ENCODE assay signal across 10 cellular contexts in genomic region chr1:54774820-54775498, GRCh38. TPM values are rescaled to one million over a fixed set of nuclear protein-coding genes. Genes with fewer than 3 reads are reported as not detected.
A peak's percentile ranks its signal among the peaks of the same experiment; 100 is the strongest.
DNase-seq lines count a peak whose midpoint lies in the region; ATAC-seq and TF ChIP-seq lines count a peak whose summit lies in the region.
"Had no signal": no experiment of that assay in that cellular context is flagged by ENCODE, and none has a peak within 500 bp of the region (broad histone marks: within the 10 kb centered on the region; RNA-seq: fewer than 3 reads in every experiment).

No MANE protein-coding gene starts in this region.

- H3K4me3 ChIP-seq in iPS-15b (ENCODE audit: low read depth, low read length) (peak overlapping the region; percentile 23), smooth muscle cell (no peak overlapping the region)
- H3K4me3 ChIP-seq: SK-N-MC had no signal

- H3K9me3 ChIP-seq in iPS-15b (ENCODE audit: control insufficient read depth, insufficient read depth, low read length) (no peaks in the 10 kb centered on the region), smooth muscle cell (replicated peaks; ENCODE audit: low read depth) (no peaks in the 10 kb centered on the region)

- no peaks in the 10 kb centered on the region for H4K20me1 ChIP-seq in smooth muscle cell (ENCODE audit: low read depth)

- H2AFZ ChIP-seq in smooth muscle cell (ENCODE audit: low read depth), result no peak overlapping the region

- no peak overlapping the region for H3K4me2 ChIP-seq in smooth muscle cell

- H3K9ac ChIP-seq in iPS-15b (ENCODE audit: low read depth, low read length), result no peak overlapping the region
- H3K9ac ChIP-seq in smooth muscle cell (ENCODE audit: low read depth), result no peak overlapping the region

- H3K79me2 ChIP-seq in smooth muscle cell (ENCODE audit: low read depth), result no peaks in the 10 kb centered on the region

- peak; percentile 90 for DNase-seq in DMS53 (lab: John Stamatoyannopoulos, UW)
- peak; percentile 30 for DNase-seq in HuH-7.5 (ENCODE audit: low spot score)
- peak; percentile 46 for DNase-seq in SK-MEL-5 (ENCODE audit: low read depth, low spot score)
- no peak for DNase-seq in smooth muscle cell (lab: John Stamatoyannopoulos, UW; ENCODE audit: unreplicated experiment)
- no peak for DNase-seq in globus pallidus (ENCODE audit: low spot score)
- DNase-seq: GOT3 had no signal

- WGBS in smooth muscle cell (ENCODE audit: low lambda C conversion rate), result 59% methylated on average over 14 of the region's 15 CpGs

- no peak for TF ChIP-seq CTCF in smooth muscle cell (IDR thresholded peaks at IDR 0.05; ENCODE audit: borderline replicate concordance, insufficient read depth, poor library complexity, severe bottlenecking)

- in situ Hi-C loops in SK-MEL-5 (cut with HindIII; ENCODE audit: low pct_unique_long_range_greater_than_20kb, low sequenced_read_pairs), result no loop called here

- no peaks in the 10 kb centered on the region for H3F3A ChIP-seq in smooth muscle cell (ENCODE audit: low read depth)

- H3K36me3 ChIP-seq in iPS-15b (ENCODE audit: control insufficient read depth, insufficient read depth, low read length) (no peaks in the 10 kb centered on the region), smooth muscle cell (ENCODE audit: low read depth) (no peaks in the 10 kb centered on the region)

- H3K27ac ChIP-seq in smooth muscle cell (ENCODE audit: low read depth), result no peak overlapping the region
- H3K27ac ChIP-seq: SK-N-MC had no signal

- H3K4me1 ChIP-seq in iPS-15b (ENCODE audit: control insufficient read depth, insufficient read depth, low read length) (no peaks in the 10 kb centered on the region), smooth muscle cell (ENCODE audit: low read depth) (no peaks in the 10 kb centered on the region)

- peaks cover 11% of the 10 kb centered on the region for H3K27me3 ChIP-seq in iPS-15b (ENCODE audit: control insufficient read depth, insufficient read depth, low read length)
- peaks cover 6% of the 10 kb centered on the region for H3K27me3 ChIP-seq in smooth muscle cell (ENCODE audit: low read depth)

- ATAC-seq in HG03354 (IDR thresholded peaks at IDR 0.05; ENCODE audit: poor library complexity, severe bottlenecking, unreplicated experiment) (no peak), GM21737 (IDR thresholded peaks at IDR 0.05; ENCODE audit: unreplicated experiment) (no peak)

RNA-seq across cellular contexts. Expression of gene PARS2, which starts 10.6 kb away (rescaled TPM):
- total RNA-seq in SK-MEL-5 (2014; rRNA removed; shearing (Covaris generic)), result 7.1 and 7.3 TPM in 2 replicates
- polyA plus RNA-seq in SK-MEL-5 (2015; cell fraction: cytosol; rRNA removed), result 6.3 and 7.6 TPM in 2 replicates
- 1.1 and 1.8 TPM in 2 replicates for polyA plus RNA-seq in SK-MEL-5 (2015; cell fraction: nucleus; rRNA removed)
- total RNA-seq in smooth muscle cell, result 1.7 and 4.1 TPM in 2 replicates
- polyA plus RNA-seq in smooth muscle cell, result 4.5 and 5.7 TPM in 2 replicates

RNA-seq across cellular contexts. Expression of gene TTC22, which starts 26.2 kb away (rescaled TPM):
- not detected in 2 replicates for total RNA-seq in SK-MEL-5 (2014; rRNA removed; shearing (Covaris generic))
- not detected in 2 replicates for polyA plus RNA-seq in SK-MEL-5 (2015; cell fraction: cytosol; rRNA removed)
- not detected in 2 replicates for polyA plus RNA-seq in SK-MEL-5 (2015; cell fraction: nucleus; rRNA removed)
- 1.3 TPM in 2 replicates for total RNA-seq in smooth muscle cell
- polyA plus RNA-seq in smooth muscle cell, result 0.50 and 2.5 TPM in 2 replicates

RNA-seq across cellular contexts. Expression of gene TTC4, which starts 59.3 kb away (rescaled TPM):
- 24.1 and 31.1 TPM in 2 replicates for total RNA-seq in SK-MEL-5 (2014; rRNA removed; shearing (Covaris generic))
- polyA plus RNA-seq in SK-MEL-5 (2015; cell fraction: cytosol; rRNA removed), result 24.4 and 29.4 TPM in 2 replicates
- 30.0 and 35.1 TPM in 2 replicates for polyA plus RNA-seq in SK-MEL-5 (2015; cell fraction: nucleus; rRNA removed)
- 12.6 and 14.7 TPM in 2 replicates for total RNA-seq in smooth muscle cell
- 27.3 and 27.4 TPM in 2 replicates for polyA plus RNA-seq in smooth muscle cell

Comparison
In these comparisons a context has a peak if more than half of its experiments do, and no peak if none do; other contexts are left out.
1. DNase-seq: peak in DMS53 (single experiment), HuH-7.5 (single experiment) and SK-MEL-5 (single experiment); none in smooth muscle cell (single experiment) and globus pallidus (single experiment).